11 cellular contexts compared by ENCODE assay signal in the genomic region with DNA sequence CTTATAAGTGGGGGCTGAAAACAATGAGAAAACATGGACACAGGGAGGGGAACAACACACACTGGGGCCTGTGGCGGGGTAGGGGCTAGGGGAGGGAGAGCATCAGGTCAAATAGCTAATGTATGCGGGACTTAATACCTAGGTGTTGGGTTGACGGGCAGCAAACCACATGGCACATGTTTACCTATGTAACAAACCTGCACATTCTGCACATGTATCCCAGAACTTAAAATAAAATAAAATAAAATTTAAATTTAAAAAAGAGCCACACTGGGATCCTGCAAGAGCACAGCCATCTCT. TPM values are rescaled to one million over a fixed set of nuclear protein-coding genes. Genes with fewer than 3 reads are reported as not detected.
DNase-seq lines count a peak whose midpoint lies in the region; ATAC-seq and TF ChIP-seq lines count a peak whose summit lies in the region.
"Not testable (repeated sequence)": the region's sequence is repeated elsewhere in the genome, so short reads cannot be mapped to it uniquely, and the experiment has no call there.
"Had no signal": no experiment of that assay in that cellular context is flagged by ENCODE, and none has a peak within 500 bp of the region (broad histone marks: within the 10 kb centered on the region; RNA-seq: fewer than 3 reads in every experiment).

No MANE protein-coding gene starts in this region.

- not testable (repeated sequence) for H3K9me3 ChIP-seq in CD4-positive, alpha-beta T cell (ENCODE audit: control insufficient read depth, low read length); T-helper 17 cell (ENCODE audit: control insufficient read depth, low read length, poor library complexity, severe bottlenecking); colonic mucosa; gastroesophageal sphincter; sigmoid colon; tibial artery

- H3K9ac ChIP-seq in colonic mucosa (ENCODE audit: low read depth in 2 of 2, low read length in 2 of 2) = not testable (repeated sequence)

- H3K4me1 ChIP-seq in colonic mucosa (peaks cover 12% of the 10 kb centered on the region), gastroesophageal sphincter (peaks cover 0 to 73% (median 31%) of the 10 kb centered on the region in 3 donors), sigmoid colon (peaks cover 0 to 33% (median 29%) of the 10 kb centered on the region in 4 donors), tibial artery (peaks cover 0 to 45% (median 23%) of the 10 kb centered on the region in 4 donors)

- DNase-seq in CD4-positive, alpha-beta T cell; T-helper 17 cell; colonic mucosa: not testable (repeated sequence)
- DNase-seq in left lobe of liver (ENCODE audit: low spot score) = peak; percentile 27
- DNase-seq in sigmoid colon = peak; percentile 30
- peak in 1 of 2 donors; percentile 29 for DNase-seq in tibial artery

- not testable (repeated sequence) for H3K4me3 ChIP-seq in colonic mucosa, gastroesophageal sphincter, sigmoid colon, tibial artery

- TF ChIP-seq EP300 in gastroesophageal sphincter (IDR thresholded peaks at IDR 0.05); sigmoid colon (IDR thresholded peaks at IDR 0.05): not testable (repeated sequence)

- intact Hi-C loops in CD4-positive, alpha-beta T cell (cut with DNase I, micrococcal nuclease) = loop anchor here in 1 of 2 experiments (5.0 kb wide), 1 partner anchor 58 kb away; no protein-coding TSS in a partner anchor
- intact Hi-C loops in colonic mucosa (cut with DNase I); sigmoid colon (cut with DNase I); tibial artery (cut with DNase I; ENCODE audit: low total_unique reads): not testable (repeated sequence)

- 89 to 93% methylated on average over 3 of the region's 3 CpGs for WGBS in gastroesophageal sphincter (ENCODE audit: low coverage in 1 of 2), 2 donors
- WGBS in sigmoid colon, 2 donors = 88 to 97% methylated on average over 3 of the region's 3 CpGs

- TF ChIP-seq CTCF in CD4-positive, alpha-beta T cell (IDR thresholded peaks at IDR 0.05); colonic mucosa (IDR thresholded peaks at IDR 0.05); gastroesophageal sphincter (IDR thresholded peaks at IDR 0.05); sigmoid colon (IDR thresholded peaks at IDR 0.05); tibial artery (IDR thresholded peaks at IDR 0.05): not testable (repeated sequence)

- H3K27ac Mint-ChIP-seq in CD4-positive, alpha-beta T cell = peak overlapping the region; percentile 44
- H3K27ac Mint-ChIP-seq in T-helper 17 cell = not testable (repeated sequence)

- peaks cover 12% of the 10 kb centered on the region for H3K27me3 Mint-ChIP-seq in CD4-positive, alpha-beta T cell
- not testable (repeated sequence) for H3K27me3 Mint-ChIP-seq in T-helper 17 cell

- not testable (repeated sequence) for H3K36me3 ChIP-seq in colonic mucosa, gastroesophageal sphincter, sigmoid colon, tibial artery

- H3K4me1 Mint-ChIP-seq in CD4-positive, alpha-beta T cell (ENCODE audit: low read depth) = peaks cover 25% of the 10 kb centered on the region
- H3K4me1 Mint-ChIP-seq in T-helper 17 cell = peaks cover 26% of the 10 kb centered on the region

- POLR2A ChIA-PET in CD4-positive, alpha-beta T cell (lab: Charles Lee) = interaction anchor here (3.0 kb wide), 1 partner anchor 16 kb away, joined by 11 read pairs; a partner anchor contains a TSS

- not testable (repeated sequence) for H3K36me3 Mint-ChIP-seq in CD4-positive, alpha-beta T cell (ENCODE audit: low read depth); T-helper 17 cell (ENCODE audit: low read depth)

- CTCF ChIA-PET in CD4-positive, alpha-beta T cell (lab: Charles Lee) = not testable (repeated sequence)

- not testable (repeated sequence) for ATAC-seq in CD4-positive, alpha-beta T cell (ENCODE audit: poor library complexity); T-helper 17 cell; gastroesophageal sphincter; left lobe of liver

- peak overlapping the region; percentile 45 for H3K4me3 Mint-ChIP-seq in CD4-positive, alpha-beta T cell
- peak overlapping the region; percentile 56 for H3K4me3 Mint-ChIP-seq in T-helper 17 cell

- not testable (repeated sequence) for H3K27ac ChIP-seq in CD4-positive, alpha-beta T cell (ENCODE audit: low read depth, low read length)
- peak overlapping the region; percentile 55 for H3K27ac ChIP-seq in colonic mucosa
- peak overlapping the region; percentile 25 to 97 (median 89) for H3K27ac ChIP-seq in gastroesophageal sphincter
- H3K27ac ChIP-seq in sigmoid colon = peak overlapping the region in 3 of 4 donors; percentile 69 to 93 (median 84)
- H3K27ac ChIP-seq in tibial artery = peak overlapping the region; percentile 94 to 97

- not testable (repeated sequence) for H3K9me3 Mint-ChIP-seq in CD4-positive, alpha-beta T cell

- not testable (repeated sequence) for H3K27me3 ChIP-seq in CD4-positive, alpha-beta T cell (ENCODE audit: control insufficient read depth, insufficient read depth, low read length); colonic mucosa; gastroesophageal sphincter; sigmoid colon; tibial artery

- not testable (repeated sequence) for TF ChIP-seq POLR2A in gastroesophageal sphincter (IDR thresholded peaks at IDR 0.05); sigmoid colon (IDR thresholded peaks at IDR 0.05)

RNA-seq across cellular contexts. Expression of a gene that starts 1.9 kb away (rescaled TPM):
- under 1 TPM in 1 of 2 experiments, not detected in 1; 0.49 TPM for total RNA-seq in CD4-positive, alpha-beta T cell
- total RNA-seq in T-helper 17 cell (under 1 TPM in 1 of 2 donors, not detected in 1; 0.45 TPM), colonic mucosa (10 to 100 TPM in 1 of 2 donors, 1 to 10 TPM in 1; 7.2 to 14.6 TPM), gastroesophageal sphincter (1,000 to 10,000 TPM in 2 of 4 donors, 100 to 1,000 TPM in 2; 632 to 1,838 (median 914) TPM), left lobe of liver (5.2 TPM), sigmoid colon (100 to 1,000 TPM; 127 to 444 (median 384) TPM)
- 100 to 1,000 TPM in 1 of 3 donors, 10 to 100 TPM in 1, 1 to 10 TPM in 1; 3.0 to 133 (median 35.9) TPM for polyA plus RNA-seq in sigmoid colon

RNA-seq across cellular contexts. Expression of a gene that starts 7.7 kb away (rescaled TPM):
- under 1 TPM; 0.22 to 0.49 TPM for total RNA-seq in CD4-positive, alpha-beta T cell
- total RNA-seq in T-helper 17 cell (1 to 10 TPM in 1 of 2 donors, under 1 TPM in 1; 0.83 to 2.5 TPM), colonic mucosa (under 1 TPM in 1 of 2 donors, not detected in 1; 0.12 TPM), gastroesophageal sphincter (under 1 TPM in 1 of 4 donors, not detected in 3; 0.31 TPM), left lobe of liver (0.25 TPM), sigmoid colon (under 1 TPM in 2 of 4 donors, not detected in 2; 0.41 to 0.55 TPM)
- polyA plus RNA-seq in sigmoid colon = under 1 TPM in 1 of 3 donors, not detected in 2; 0.09 TPM
- total RNA-seq: Calu3, G401, Right ventricle myocardium inferior had no signal
- polyA plus RNA-seq: AG04450 had no signal

RNA-seq across cellular contexts. Expression of a gene that starts 16.4 kb away (rescaled TPM):
- 10 to 100 TPM; 17.7 to 21.0 TPM for total RNA-seq in CD4-positive, alpha-beta T cell
- 10 to 100 TPM; 23.1 to 29.6 TPM for total RNA-seq in T-helper 17 cell
- 10 to 100 TPM; 32.5 to 35.0 TPM for total RNA-seq in colonic mucosa
- total RNA-seq in gastroesophageal sphincter = 100 to 1,000 TPM in 2 of 4 donors, 10 to 100 TPM in 2; 79.1 to 137 (median 110) TPM
- 16.2 TPM for total RNA-seq in left lobe of liver
- 10 to 100 TPM; 31.9 to 41.4 (median 35.7) TPM for total RNA-seq in sigmoid colon
- 10 to 100 TPM; 20.1 to 33.4 (median 27.0) TPM for polyA plus RNA-seq in sigmoid colon

RNA-seq across cellular contexts. Expression of a gene that starts 45.7 kb away (rescaled TPM):
- 1 to 10 TPM; 2.3 to 3.0 TPM for total RNA-seq in CD4-positive, alpha-beta T cell
- total RNA-seq in T-helper 17 cell (1 to 10 TPM; 1.4 to 3.1 TPM), colonic mucosa (10 to 100 TPM; 26.0 to 27.1 TPM), gastroesophageal sphincter (100 to 1,000 TPM; 108 to 323 (median 182) TPM), left lobe of liver (146 TPM), sigmoid colon (100 to 1,000 TPM; 109 to 117 (median 113) TPM)
- polyA plus RNA-seq in sigmoid colon = 10 to 100 TPM; 12.5 to 60.1 (median 47.4) TPM

Comparison
In these comparisons a context has a peak if more than half of its experiments do, and no peak if none do; other contexts are left out.
1. RNA of a gene that starts 1.9 kb away (total RNA-seq): 632 to 1,838 TPM in gastroesophageal sphincter and 127 to 444 TPM in sigmoid colon; 7.2 to 14.6 TPM in colonic mucosa, 5.2 TPM in left lobe of liver (single experiment), 0.49 TPM in CD4-positive, alpha-beta T cell and 0.45 TPM in T-helper 17 cell; every median in the first group is over 4 times any median in the second.